ENCODE assay signal across 29 cellular contexts in the genomic region with DNA sequence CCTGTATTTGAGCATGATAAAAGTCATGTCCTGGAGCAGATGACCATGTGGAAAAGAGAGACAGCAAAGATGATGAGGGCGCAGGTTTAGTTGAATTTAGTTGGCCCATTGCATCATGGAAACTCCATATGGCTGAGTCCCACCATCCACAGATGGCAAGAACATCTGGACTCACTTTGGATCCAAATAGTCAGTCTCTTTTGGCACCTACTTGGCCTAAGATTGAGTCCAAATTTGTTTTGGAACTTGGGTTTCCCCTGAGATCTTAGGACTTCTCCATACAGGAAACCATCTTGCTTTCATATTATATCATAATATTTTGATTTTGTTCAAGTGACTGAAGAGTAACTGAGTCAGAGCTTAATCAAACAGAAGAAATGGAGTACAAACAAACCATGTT.
"Had no signal": no experiment of that assay in that cellular context is flagged by ENCODE, and none has a peak within 500 bp of the region (broad histone marks: within the 10 kb centered on the region; RNA-seq: fewer than 3 reads in every experiment).

No MANE protein-coding gene starts in this region.

- H3K4me3 ChIP-seq: adrenal gland, body of pancreas had no signal

- H3K9me3 ChIP-seq: adrenal gland, body of pancreas had no signal

- ATAC-seq: activated naive CD4-positive, alpha-beta T cell treated with anti-CD3 and anti-CD28 coated beads, Interleukin-2, amount 50 U/mL, for 72 hours; activated T-cell treated with anti-CD3 and anti-CD28 coated beads, Interleukin-2, amount 50 U/mL, for 4 hours; body of pancreas had no signal

- H3K4me1 ChIP-seq: adrenal gland, body of pancreas had no signal

- H3K27me3 ChIP-seq: adrenal gland, body of pancreas had no signal

- DNase-seq: activated B cell treated with CpG ODN at 0.5 μM for 24 hours; activated CD4-positive, alpha-beta memory T cell treated with anti-CD3 and anti-CD28 coated beads for 36 hours; activated CD4-positive, alpha-beta T cell treated with anti-CD3 and anti-CD28 coated beads for 4 hours; activated CD4-positive, alpha-beta T cell treated with anti-CD3 and anti-CD28 coated beads, Interleukin-2, amount 50 U/mL, for 1 hour; activated CD4-positive, CD25-positive, alpha-beta regulatory T cell treated with anti-CD3 and anti-CD28 coated beads, Interleukin-2, amount 50 U/mL, for 72 hours; activated CD8-positive, alpha-beta memory T cell treated with anti-CD3 and anti-CD28 coated beads, Interleukin-2, amount 50 U/mL, for 4 hours; activated gamma-delta T cell treated with Interleukin-2 at 50 U/mL for 16 hours; activated naive CD4-positive, alpha-beta T cell treated with anti-CD3 and anti-CD28 coated beads for 36 hours; activated T-cell treated with anti-CD3 and anti-CD28 coated beads for 4 hours; activated T-cell treated with anti-CD3 and anti-CD28 coated beads, Interleukin-2, amount 50 U/mL, for 4 hours; adrenal gland; body of pancreas; central memory CD4-positive, alpha-beta T cell; NCI-H1092 treated with DMSO at 0.1 percent for 48 hours; NCI-H1417; NCI-H146; NCI-H1930; NCI-H2081 treated with DMSO at 0.1 percent for 48 hours; NCI-H510A; NCI-H526; NCI-H748 treated with DMSO at 0.1 percent for 48 hours; NK-92 treated with Interleukin-12 subunit alpha and Interleukin-12 subunit beta, amount 100 ng/mL, for 24 hours; Right ventricle myocardium superior; SW 1271; T-helper 1 cell; T-helper 2 cell; T-helper 9 cell had no signal

- H3K36me3 ChIP-seq: adrenal gland had no signal

- H3K27ac ChIP-seq: adrenal gland, body of pancreas, VCaP had no signal
